ENCODE assay signal across 8 cellular contexts in genomic region chr16:56193951-56194726, GRCh38. TPM values are rescaled to one million over a fixed set of nuclear protein-coding genes. Genes with fewer than 3 reads are reported as not detected.
DNase-seq lines count a peak whose midpoint lies in the region; ATAC-seq and TF ChIP-seq lines count a peak whose summit lies in the region.

No MANE protein-coding gene starts in this region.

- H3K9ac ChIP-seq in HUES64 (ENCODE audit: low read depth, low read length) (no peak overlapping the region), parathyroid adenoma (no peak overlapping the region)

- ATAC-seq in SK-N-SH treated with all-trans-retinoic acid at 6 μM for 48 hours: peak; percentile 95
- ATAC-seq in left cardiac atrium: peak; percentile 63 to 82
- ATAC-seq in GM18907 (IDR thresholded peaks at IDR 0.05; ENCODE audit: unreplicated experiment): no peak

- H3K4me1 ChIP-seq in HUES64 (ENCODE audit: insufficient read depth, low read length): peaks cover 45% of the 10 kb centered on the region
- peaks cover 0 to 19% of the 10 kb centered on the region in 2 donors for H3K4me1 ChIP-seq in ascending aorta
- H3K4me1 ChIP-seq in parathyroid adenoma: peaks cover 16% of the 10 kb centered on the region
- peaks cover 19 to 29% of the 10 kb centered on the region in 2 donors for H3K4me1 ChIP-seq in thyroid gland

- H3K9me3 ChIP-seq in HUES64 (ENCODE audit: insufficient read depth, low read depth, low read length) (no peaks in the 10 kb centered on the region), ascending aorta (no peaks in the 10 kb centered on the region), parathyroid adenoma (ENCODE audit: control insufficient read depth, low read length) (no peaks in the 10 kb centered on the region), thyroid gland (no peaks in the 10 kb centered on the region)

- peaks cover 2% of the 10 kb centered on the region for H3K79me2 ChIP-seq in parathyroid adenoma

- H3K4me2 ChIP-seq in parathyroid adenoma (ENCODE audit: low read length): peak overlapping the region; percentile 65

- no peak overlapping the region for H3K27ac ChIP-seq in HUES64 (ENCODE audit: low read depth, low read length)
- no peak overlapping the region for H3K27ac ChIP-seq in ascending aorta
- peak overlapping the region; percentile 82 for H3K27ac ChIP-seq in parathyroid adenoma
- H3K27ac ChIP-seq in thyroid gland: no peak overlapping the region

- peak overlapping the region; percentile 59 for H3K4me3 ChIP-seq in HUES64 (ENCODE audit: low read length)
- peak overlapping the region; percentile 33 to 40 for H3K4me3 ChIP-seq in ascending aorta
- H3K4me3 ChIP-seq in parathyroid adenoma (ENCODE audit: low read depth, low read length): peak overlapping the region; percentile 32
- H3K4me3 ChIP-seq in thyroid gland (replicated peaks in 1 of 3): no peak overlapping the region

- H2AFZ ChIP-seq in parathyroid adenoma: peak overlapping the region; percentile 82

- no peak for TF ChIP-seq POLR2A in thyroid gland (IDR thresholded peaks at IDR 0.05)

- no peak for TF ChIP-seq CTCF in ascending aorta (IDR thresholded peaks at IDR 0.05)
- no peak for TF ChIP-seq CTCF in parathyroid adenoma (IDR thresholded peaks at IDR 0.05)
- TF ChIP-seq CTCF in thyroid gland (IDR thresholded peaks at IDR 0.05): no peak

- peaks cover 47% of the 10 kb centered on the region for H3K27me3 ChIP-seq in HUES64 (ENCODE audit: insufficient read depth, low read length)
- no peaks in the 10 kb centered on the region for H3K27me3 ChIP-seq in ascending aorta
- H3K27me3 ChIP-seq in parathyroid adenoma (ENCODE audit: control insufficient read depth, insufficient read depth, low read length): no peaks in the 10 kb centered on the region
- H3K27me3 ChIP-seq in thyroid gland: no peaks in the 10 kb centered on the region

- DNase-seq in AG08396 (ENCODE audit: low spot score) (peak; percentile 78), ascending aorta (ENCODE audit: low spot score in 2 of 2) (peak in 1 of 2 donors; percentile 82), left cardiac atrium (peak; percentile 90), thyroid gland (peak; percentile 91 to 93)

- H3K36me3 ChIP-seq in HUES64 (ENCODE audit: insufficient read depth, low read length) (no peaks in the 10 kb centered on the region), ascending aorta (no peaks in the 10 kb centered on the region), parathyroid adenoma (ENCODE audit: control insufficient read depth, insufficient read depth, low read length) (no peaks in the 10 kb centered on the region), thyroid gland (no peaks in the 10 kb centered on the region)

- intact Hi-C loops in ascending aorta (cut with DNase I) (loop anchor here (5.0 to 10.0 kb wide), 4 partner anchors 73 to 1259 kb away; partner anchors contain the start of genes IRX5 and MT1E), left cardiac atrium (cut with DNase I) (loop anchor here in 1 of 2 donors (5.0 to 10.0 kb wide), 3 partner anchors 68 to 149 kb away; no protein-coding TSS in a partner anchor), thyroid gland (cut with DNase I) (no loop called here)

- 11% methylated on average over 48 of the region's 48 CpGs for WGBS in HUES64
- WGBS in thyroid gland, 2 donors: 5% methylated on average over 32 to 47 of the region's 48 CpGs

TF ChIP-seq in SK-N-SH treated with all-trans-retinoic acid at 6 μM for 48 hours, 23 proteins besides CTCF, POLR2A, EP300 and RAD21:
- TF ChIP-seq ESRRG (CRISPR knock-in tag; IDR thresholded peaks at IDR 0.05): no peak
- TF ChIP-seq CSDC2 (CRISPR knock-in tag; IDR thresholded peaks at IDR 0.05): no peak
- TF ChIP-seq ZFP3 (CRISPR knock-in tag; IDR thresholded peaks at IDR 0.05): peak; percentile 50; the same call in 1 of the 2 replicates
- no peak for TF ChIP-seq GLIS3 (CRISPR knock-in tag; IDR thresholded peaks at IDR 0.05)
- peak; percentile 82; the same call in 1 of the 2 replicates for TF ChIP-seq SNAI2 (CRISPR knock-in tag; IDR thresholded peaks at IDR 0.05)

RNA-seq across cellular contexts. Expression of gene GNAO1, which starts 2.9 kb away (rescaled TPM):
- 9.3 TPM for polyA plus RNA-seq in HUES64 (2013, experiment 1 of 2)
- polyA plus RNA-seq in HUES64 (2013, experiment 2 of 2): 8.9 TPM
- total RNA-seq in ascending aorta (0.53 TPM), left cardiac atrium (10 to 100 TPM; 65.3 to 92.9 TPM), thyroid gland (1 to 10 TPM; 1.4 to 4.4 (median 2.5) TPM)

Comparison
In these comparisons a context has a peak if more than half of its experiments do, and no peak if none do; other contexts are left out.
1. H3K4me3 ChIP-seq: peak in HUES64 (single experiment), ascending aorta (2 of 2) and parathyroid adenoma (single experiment); none in thyroid gland (0 of 3).
2. RNA of gene GNAO1, which starts 2.9 kb away (total RNA-seq): 65.3 to 92.9 TPM in left cardiac atrium; 1.4 to 4.4 TPM in thyroid gland and 0.53 TPM in ascending aorta (single experiment); every median in the first group is over 10 times any median in the second.